In genomic region chr7:75962607-75963382, GRCh38 we compare ENCODE assay signal across 10 cellular contexts. TPM values are rescaled to one million over a fixed set of nuclear protein-coding genes. Genes with fewer than 3 reads are reported as not detected.
DNase-seq lines count a peak whose midpoint lies in the region; ATAC-seq and TF ChIP-seq lines count a peak whose summit lies in the region.
"Had no signal": no experiment of that assay in that cellular context is flagged by ENCODE, and none has a peak within 500 bp of the region (broad histone marks: within the 10 kb centered on the region; RNA-seq: fewer than 3 reads in every experiment).

No MANE protein-coding gene starts in this region.

- peaks cover 0 to 4% of the 10 kb centered on the region in 2 donors for H3K4me1 Mint-ChIP-seq in effector memory CD8-positive, alpha-beta T cell (ENCODE audit: low read depth in 2 of 2)

- intact Hi-C loops in body of pancreas (cut with DNase I) = no loop called here
- intact Hi-C loops in heart right ventricle (cut with DNase I) = loop anchor here in 5 of 10 donors (5.0 kb wide), 1 partner anchor 45 kb away; the partner anchor contains the start of gene POR (in 5 of the 5)
- intact Hi-C loops in posterior vena cava (cut with DNase I) = loop anchor here in 1 of 2 donors (10.0 kb wide), 1 partner anchor 48 kb away; the partner anchor contains the start of gene POR

- WGBS in body of pancreas, 2 donors = 41 to 52% methylated on average over 18 of the region's 18 CpGs
- WGBS in heart right ventricle, 2 donors = 21 to 25% methylated on average over 18 of the region's 18 CpGs

- no peak for TF ChIP-seq POLR2A in body of pancreas (IDR thresholded peaks at IDR 0.05)

- H3K27me3 ChIP-seq in body of pancreas (no peaks in the 10 kb centered on the region), heart right ventricle (no peaks in the 10 kb centered on the region)

- no peaks in the 10 kb centered on the region for H3K27me3 Mint-ChIP-seq in effector memory CD8-positive, alpha-beta T cell

- peak overlapping the region in 3 of 4 donors; percentile 45 to 71 (median 65) for H3K27ac ChIP-seq in body of pancreas
- H3K27ac ChIP-seq in heart right ventricle = peak overlapping the region; percentile 78 to 95 (median 85)

- no peak overlapping the region for H3K27ac Mint-ChIP-seq in effector memory CD8-positive, alpha-beta T cell

- no peak overlapping the region for H3K4me3 Mint-ChIP-seq in effector memory CD8-positive, alpha-beta T cell
- H3K4me3 Mint-ChIP-seq: activated T-cell treated with anti-CD3 and anti-CD28 coated beads, Interleukin-2, amount 50 U/mL, for 4 hours had no signal

- H3K36me3 ChIP-seq in body of pancreas (replicated peaks in 1 of 2; ENCODE audit: insufficient read depth in 1 of 2, low read depth in 2 of 2) (no peaks in the 10 kb centered on the region), heart right ventricle (peaks cover 0 to 30% (median 0%) of the 10 kb centered on the region in 9 donors)

- no peak overlapping the region for H3K4me3 ChIP-seq in body of pancreas
- H3K4me3 ChIP-seq in heart right ventricle = no peak overlapping the region

- H3K4me1 ChIP-seq in body of pancreas (peaks cover 27% of the 10 kb centered on the region), heart right ventricle (peaks cover 33 to 64% (median 53%) of the 10 kb centered on the region in 9 donors)

- peak; percentile 78 for DNase-seq in AG08396 (ENCODE audit: low spot score)
- DNase-seq in body of pancreas = no peak
- peak; percentile 56 to 70 for DNase-seq in heart right ventricle
- DNase-seq in posterior vena cava (ENCODE audit: low spot score) = peak; percentile 90
- DNase-seq in NCI-H128 (lab: John Stamatoyannopoulos, UW; ENCODE audit: unreplicated experiment) = no peak
- DNase-seq in effector memory CD8-positive, alpha-beta T cell = no peak
- DNase-seq: activated T-cell treated with anti-CD3 and anti-CD28 coated beads, Interleukin-2, amount 50 U/mL, for 4 hours had no signal

- no peaks in the 10 kb centered on the region for H3K9me3 Mint-ChIP-seq in effector memory CD8-positive, alpha-beta T cell
- H3K9me3 Mint-ChIP-seq: activated T-cell treated with anti-CD3 and anti-CD28 coated beads, Interleukin-2, amount 50 U/mL, for 4 hours had no signal

- TF ChIP-seq CTCF in body of pancreas (IDR thresholded peaks at IDR 0.05) (no peak), heart right ventricle (IDR thresholded peaks at IDR 0.05) (no peak)

- peaks cover 16% of the 10 kb centered on the region for H3K36me3 Mint-ChIP-seq in effector memory CD8-positive, alpha-beta T cell (ENCODE audit: insufficient read depth)

- ATAC-seq in body of pancreas (peak; percentile 19), heart right ventricle (peak; percentile 2 to 55 (median 32)), HG02678 (IDR thresholded peaks at IDR 0.05; ENCODE audit: unreplicated experiment) (no peak), HG02981 (IDR thresholded peaks at IDR 0.05; ENCODE audit: unreplicated experiment) (no peak)
- ATAC-seq in effector memory CD8-positive, alpha-beta T cell (replicated peaks) = no peak
- ATAC-seq: activated T-cell treated with anti-CD3 and anti-CD28 coated beads, Interleukin-2, amount 50 U/mL, for 4 hours; HCT116 had no signal

- H3K9me3 ChIP-seq in body of pancreas (no peaks in the 10 kb centered on the region), heart right ventricle (no peaks in the 10 kb centered on the region)

RNA-seq across cellular contexts. Expression of gene TMEM120A, which starts 31.6 kb away (rescaled TPM):
- total RNA-seq in body of pancreas = 10 to 100 TPM; 22.1 to 35.0 TPM
- total RNA-seq in heart right ventricle = 100 to 1,000 TPM; 132 to 192 (median 149) TPM
- 100 to 1,000 TPM; 179 to 220 TPM for polyA plus RNA-seq in heart right ventricle
- 10 to 100 TPM; 54.2 to 55.3 TPM for total RNA-seq in posterior vena cava

RNA-seq across cellular contexts. Expression of gene POR, which starts 47.8 kb away (rescaled TPM):
- total RNA-seq in body of pancreas = 100 to 1,000 TPM in 1 of 2 donors, 10 to 100 TPM in 1; 54.2 to 118 TPM
- 100 to 1,000 TPM in 1 of 10 donors, 10 to 100 TPM in 9; 37.3 to 203 (median 59.3) TPM for total RNA-seq in heart right ventricle
- 100 to 1,000 TPM; 104 to 185 TPM for polyA plus RNA-seq in heart right ventricle
- 10 to 100 TPM; 76.3 to 88.8 TPM for total RNA-seq in posterior vena cava

Comparison
In these comparisons a context has a peak if more than half of its experiments do, and no peak if none do; other contexts are left out.
1. DNase-seq: peak in AG08396 (single experiment), heart right ventricle (2 of 2) and posterior vena cava (single experiment); none in body of pancreas (0 of 4), NCI-H128 (single experiment) and effector memory CD8-positive, alpha-beta T cell (0 of 3).
2. ATAC-seq: peak in body of pancreas (single experiment) and heart right ventricle (8 of 8); none in effector memory CD8-positive, alpha-beta T cell (single experiment), HG02678 (single experiment) and HG02981 (single experiment).